1 cellular context compared by ENCODE assay signal in genomic region chr9:137372693-137373610, GRCh38.
TF ChIP-seq lines count a peak whose summit lies in the region.

No MANE protein-coding gene starts in this region.

TF ChIP-seq in HepG2, 621 proteins besides CTCF, POLR2A, EP300 and RAD21 (continued from another document):
- TF ChIP-seq ZNF687 (CRISPR knock-in tag; IDR thresholded peaks at IDR 0.05) = peak; percentile 26; the same call in 1 of the 2 replicates
- no peak for TF ChIP-seq ARNT (IDR thresholded peaks at IDR 0.05)
- TF ChIP-seq, protein P1, sequence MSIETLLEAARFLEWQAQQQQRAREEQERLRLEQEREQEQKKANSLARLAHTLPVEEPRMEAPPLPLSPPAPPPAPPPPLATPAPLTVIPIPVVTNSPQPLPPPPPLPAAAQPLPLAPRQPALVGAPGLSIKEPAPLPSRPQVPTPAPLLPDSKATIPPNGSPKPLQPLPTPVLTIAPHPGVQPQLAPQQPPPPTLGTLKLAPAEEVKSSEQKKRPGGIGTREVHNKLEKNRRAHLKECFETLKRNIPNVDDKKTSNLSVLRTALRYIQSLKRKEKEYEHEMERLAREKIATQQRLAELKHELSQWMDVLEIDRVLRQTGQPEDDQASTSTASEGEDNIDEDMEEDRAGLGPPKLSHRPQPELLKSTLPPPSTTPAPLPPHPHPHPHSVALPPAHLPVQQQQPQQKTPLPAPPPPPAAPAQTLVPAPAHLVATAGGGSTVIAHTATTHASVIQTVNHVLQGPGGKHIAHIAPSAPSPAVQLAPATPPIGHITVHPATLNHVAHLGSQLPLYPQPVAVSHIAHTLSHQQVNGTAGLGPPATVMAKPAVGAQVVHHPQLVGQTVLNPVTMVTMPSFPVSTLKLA (IDR thresholded peaks at IDR 0.05) = peak; percentile 80
- no peak for TF ChIP-seq NRL (CRISPR knock-in tag; IDR thresholded peaks at IDR 0.05; ENCODE audit: borderline replicate concordance)
- TF ChIP-seq, protein P2, sequence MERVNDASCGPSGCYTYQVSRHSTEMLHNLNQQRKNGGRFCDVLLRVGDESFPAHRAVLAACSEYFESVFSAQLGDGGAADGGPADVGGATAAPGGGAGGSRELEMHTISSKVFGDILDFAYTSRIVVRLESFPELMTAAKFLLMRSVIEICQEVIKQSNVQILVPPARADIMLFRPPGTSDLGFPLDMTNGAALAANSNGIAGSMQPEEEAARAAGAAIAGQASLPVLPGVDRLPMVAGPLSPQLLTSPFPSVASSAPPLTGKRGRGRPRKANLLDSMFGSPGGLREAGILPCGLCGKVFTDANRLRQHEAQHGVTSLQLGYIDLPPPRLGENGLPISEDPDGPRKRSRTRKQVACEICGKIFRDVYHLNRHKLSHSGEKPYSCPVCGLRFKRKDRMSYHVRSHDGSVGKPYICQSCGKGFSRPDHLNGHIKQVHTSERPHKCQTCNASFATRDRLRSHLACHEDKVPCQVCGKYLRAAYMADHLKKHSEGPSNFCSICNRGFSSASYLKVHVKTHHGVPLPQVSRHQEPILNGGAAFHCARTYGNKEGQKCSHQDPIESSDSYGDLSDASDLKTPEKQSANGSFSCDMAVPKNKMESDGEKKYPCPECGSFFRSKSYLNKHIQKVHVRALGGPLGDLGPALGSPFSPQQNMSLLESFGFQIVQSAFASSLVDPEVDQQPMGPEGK (CRISPR knock-in tag; IDR thresholded peaks at IDR 0.05) = 0 out of 2 replicates have a peak, but pooled peaks have one; percentile 11
- TF ChIP-seq ZNF142 (CRISPR knock-in tag; IDR thresholded peaks at IDR 0.05) = no peak
- no peak for TF ChIP-seq TARDBP (CRISPR knock-in tag; IDR thresholded peaks at IDR 0.05)
